Comparison of ENCODE assay signal across 23 cellular contexts in the genomic region with DNA sequence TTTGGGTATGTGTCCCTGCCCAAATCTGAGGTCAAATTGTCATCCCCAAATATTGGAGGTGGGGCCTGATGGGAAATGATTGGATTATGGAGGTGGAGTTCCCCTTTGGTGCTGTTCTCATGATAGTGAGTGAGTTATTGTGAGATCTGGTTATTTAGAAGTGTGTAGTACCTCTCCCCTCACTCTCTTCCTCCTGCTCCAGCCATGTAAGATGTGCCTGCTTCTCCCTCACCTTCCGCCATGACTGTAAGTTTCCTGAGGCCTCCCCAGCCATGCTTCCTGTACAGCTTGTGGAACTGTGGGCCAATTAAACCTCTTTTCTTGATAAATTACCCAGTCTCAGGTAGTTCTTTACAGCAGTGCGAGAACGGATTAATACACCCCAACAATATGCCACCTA.
"Had no signal": no experiment of that assay in that cellular context is flagged by ENCODE, and none has a peak within 500 bp of the region (broad histone marks: within the 10 kb centered on the region; RNA-seq: fewer than 3 reads in every experiment).

No MANE protein-coding gene starts in this region.

- H3K9me3 ChIP-seq: SJSA1 had no signal

- H3K4me1 ChIP-seq: SJSA1 had no signal

- H3K27me3 ChIP-seq: SJSA1 had no signal

- H3K4me3 ChIP-seq: MG63, SJSA1, SK-N-MC had no signal

- DNase-seq: IMR-90, MG63, NCI-H1092, NCI-H1105 treated with DMSO at 0.1 percent for 48 hours, NCI-H1417 treated with DMSO at 0.1 percent for 48 hours, NCI-H146, NCI-H1694 treated with DMSO at 0.1 percent for 48 hours, NCI-H1930, NCI-H2081 treated with DMSO at 0.1 percent for 48 hours, NCI-H2171, NCI-H226, NCI-H446, NCI-H510A, NCI-H524 treated with DMSO at 0.1 percent for 48 hours, NCI-H69, NCI-H774, Right ventricle myocardium superior, RPMI8226, SIG-M5 had no signal

- FAIRE-seq: HepG2, RCC 7860 had no signal

- ATAC-seq: HepG2 had no signal

- H3K36me3 ChIP-seq: MG63, SJSA1 had no signal

- H3K27ac ChIP-seq: SJSA1, SK-N-MC had no signal
